Comparison of ENCODE assay signal across 19 cellular contexts in genomic region chr7:49023345-49024330, GRCh38.
"Had no signal": no experiment of that assay in that cellular context is flagged by ENCODE, and none has a peak within 500 bp of the region (broad histone marks: within the 10 kb centered on the region; RNA-seq: fewer than 3 reads in every experiment).

No MANE protein-coding gene starts in this region.

- H3K27me3 Mint-ChIP-seq: activated CD4-positive, alpha-beta memory T cell treated with anti-CD3 and anti-CD28 coated beads, Interleukin-2, amount 10 ng/mL, durations not matched to agents 7 days and 5 days; activated naive CD8-positive, alpha-beta T cell treated with anti-CD3 and anti-CD28 coated beads, Interleukin-2, amount 10 ng/mL, durations not matched to agents 7 days and 5 days; naive B cell; stimulated activated naive B cell treated with anti-CD40 and anti-IgM and Interleukin-4, amounts not matched to agents 10 μg/mL and 1 μg/mL and 100 μg/mL, for 72 hours had no signal

- H3K4me3 Mint-ChIP-seq: activated CD4-positive, alpha-beta memory T cell treated with anti-CD3 and anti-CD28 coated beads, Interleukin-2, amount 10 ng/mL, durations not matched to agents 7 days and 5 days; activated naive CD8-positive, alpha-beta T cell treated with anti-CD3 and anti-CD28 coated beads, Interleukin-2, amount 10 ng/mL, durations not matched to agents 7 days and 5 days; activated T-cell treated with anti-CD3 and anti-CD28 coated beads, Interleukin-2, amount 50 U/mL, for 72 hours; immature natural killer cell; naive B cell; stimulated activated naive B cell treated with anti-CD40 and anti-IgM and Interleukin-4, amounts not matched to agents 10 μg/mL and 1 μg/mL and 100 μg/mL, for 72 hours had no signal

- H3K9me3 Mint-ChIP-seq: stimulated activated naive B cell treated with anti-CD40 and anti-IgM and Interleukin-4, amounts not matched to agents 10 μg/mL and 1 μg/mL and 100 μg/mL, for 72 hours had no signal

- H3K27ac ChIP-seq: breast epithelium, gastroesophageal sphincter, psoas muscle, spleen, transverse colon had no signal

- DNase-seq: activated CD4-positive, alpha-beta memory T cell treated with anti-CD3 and anti-CD28 coated beads, Interleukin-2, amount 10 ng/mL, durations not matched to agents 7 days and 5 days; activated CD4-positive, alpha-beta T cell treated with anti-CD3 and anti-CD28 coated beads for 1 hour; activated gamma-delta T cell treated with Interleukin-2 at 50 U/mL for 16 hours; activated naive CD8-positive, alpha-beta T cell treated with anti-CD3 and anti-CD28 coated beads, Interleukin-2, amount 10 ng/mL, durations not matched to agents 7 days and 5 days; activated T-cell treated with anti-CD3 and anti-CD28 coated beads, Interleukin-2, amount 50 U/mL, for 72 hours; anterior cingulate cortex; immature natural killer cell; left cardiac atrium; naive B cell; occipital lobe; spleen; stimulated activated CD4-positive, alpha-beta T cell treated with anti-CD3 and anti-CD28 coated beads, Interleukin-2, amount 100 ng/mL, for 24 hours; stimulated activated naive B cell treated with anti-CD40 and anti-IgM and Interleukin-4, amounts not matched to agents 10 μg/mL and 1 μg/mL and 100 μg/mL, for 72 hours; SW 1271; transverse colon had no signal

- H3K27me3 ChIP-seq: breast epithelium, gastroesophageal sphincter, spleen, transverse colon had no signal

- H3K4me3 ChIP-seq: breast epithelium, gastroesophageal sphincter, lung, psoas muscle, spleen, transverse colon had no signal

- H3K4me1 Mint-ChIP-seq: activated CD4-positive, alpha-beta memory T cell treated with anti-CD3 and anti-CD28 coated beads, Interleukin-2, amount 10 ng/mL, durations not matched to agents 7 days and 5 days; activated naive CD8-positive, alpha-beta T cell treated with anti-CD3 and anti-CD28 coated beads, Interleukin-2, amount 10 ng/mL, durations not matched to agents 7 days and 5 days; immature natural killer cell; naive B cell; stimulated activated naive B cell treated with anti-CD40 and anti-IgM and Interleukin-4, amounts not matched to agents 10 μg/mL and 1 μg/mL and 100 μg/mL, for 72 hours had no signal

- H3K36me3 Mint-ChIP-seq: activated naive CD8-positive, alpha-beta T cell treated with anti-CD3 and anti-CD28 coated beads, Interleukin-2, amount 10 ng/mL, durations not matched to agents 7 days and 5 days; immature natural killer cell; naive B cell; stimulated activated naive B cell treated with anti-CD40 and anti-IgM and Interleukin-4, amounts not matched to agents 10 μg/mL and 1 μg/mL and 100 μg/mL, for 72 hours had no signal

- H3K4me1 ChIP-seq: breast epithelium, gastroesophageal sphincter, psoas muscle, spleen, transverse colon had no signal

- H3K27ac Mint-ChIP-seq: activated CD4-positive, alpha-beta memory T cell treated with anti-CD3 and anti-CD28 coated beads, Interleukin-2, amount 10 ng/mL, durations not matched to agents 7 days and 5 days; activated naive CD8-positive, alpha-beta T cell treated with anti-CD3 and anti-CD28 coated beads, Interleukin-2, amount 10 ng/mL, durations not matched to agents 7 days and 5 days; activated T-cell treated with anti-CD3 and anti-CD28 coated beads, Interleukin-2, amount 50 U/mL, for 72 hours; immature natural killer cell; naive B cell; stimulated activated naive B cell treated with anti-CD40 and anti-IgM and Interleukin-4, amounts not matched to agents 10 μg/mL and 1 μg/mL and 100 μg/mL, for 72 hours had no signal

- H3K36me3 ChIP-seq: breast epithelium, gastroesophageal sphincter, spleen, transverse colon had no signal

- H3K9me3 ChIP-seq: breast epithelium, gastroesophageal sphincter, psoas muscle, transverse colon had no signal
